Comparison of ENCODE assay signal across 9 cellular contexts in genomic region chr16:15427648-15428239, GRCh38. TPM values are rescaled to one million over a fixed set of nuclear protein-coding genes. Genes with fewer than 3 reads are reported as not detected.
A peak's percentile ranks its signal among the peaks of the same experiment; 100 is the strongest.
DNase-seq lines count a peak whose midpoint lies in the region; ATAC-seq, FAIRE-seq and TF ChIP-seq lines count a peak whose summit lies in the region.
"Had no signal": no experiment of that assay in that cellular context is flagged by ENCODE, and none has a peak within 500 bp of the region (broad histone marks: within the 10 kb centered on the region; RNA-seq: fewer than 3 reads in every experiment).

No MANE protein-coding gene starts in this region.

- TF ChIP-seq EP300 in K562 (IDR thresholded peaks at IDR 0.05; ENCODE audit: low read length): no peak

- peak; percentile 75 to 81 for TF ChIP-seq RAD21 in K562 (CRISPR knock-in tag; conservative IDR thresholded peaks at IDR 0.05 in 1 of 2, IDR thresholded peaks at IDR 0.05 in 1 of 2)

- H3K27ac ChIP-seq in K562 (ENCODE audit: extremely low read depth, low read depth, low read length): no peak overlapping the region

- no peak for TF ChIP-seq POLR2A in K562 (conservative IDR thresholded peaks at IDR 0.05)

- no peaks in the 10 kb centered on the region for H3K9me3 ChIP-seq in MG63
- no peaks in the 10 kb centered on the region for H3K9me3 ChIP-seq in K562 (replicated peaks; ENCODE audit: control insufficient read depth, insufficient read depth, low read depth, low read length)

- H3K4me1 ChIP-seq in K562 (replicated peaks in 1 of 2; ENCODE audit: control insufficient read depth in 2 of 2, insufficient read depth in 2 of 2, low read length in 2 of 2): no peaks in the 10 kb centered on the region; a peak in 1 of 5 replicates

- no TSS peak for BruUV-seq in K562 (replicated peaks; lab: Mats Ljungman, UMichigan)

- WGBS in K562 (ENCODE audit: insufficient coverage, low coverage, missing lambda C conversion rate): 1% methylated on average over 8 of the region's 8 CpGs

- DNase-seq in Daoy (ENCODE audit: low read depth) (peak; percentile 70), MG63 (peak; percentile 80), UCSD-AML1 (lab: John Stamatoyannopoulos, UW; ENCODE audit: unreplicated experiment) (peak; percentile 39), K562 (ENCODE audit: extremely low read depth in 1 of 4, low spot score in 3 of 4) (peak; percentile 31 to 76 (median 47)), immature natural killer cell (peak; percentile 32 to 52 (median 38)), GF-D8 (lab: John Stamatoyannopoulos, UW) (no peak)
- peak; percentile 23 to 39 for DNase-seq in stimulated activated CD4-positive, alpha-beta T cell treated with anti-CD3 and anti-CD28 coated beads, Interleukin-15, amount 100 ng/mL, for 48 hours (ENCODE audit: low read depth in 2 of 2)

- peaks cover 0 to 10% (median 4%) of the 10 kb centered on the region in 3 donors for H3K27me3 Mint-ChIP-seq in immature natural killer cell (ENCODE audit: low read depth in 3 of 3)

- CTCF ChIA-PET in K562 (lab: Yijun Ruan, JAX; ENCODE audit: low intra/inter-chr PET ratio): interaction anchor here (1.9 kb wide), 1 partner anchor 123 kb away, joined by 10 read pairs; no protein-coding TSS in a partner anchor

- H3K9me1 ChIP-seq in K562 (ENCODE audit: control insufficient read depth, insufficient read depth, low read length): no peaks in the 10 kb centered on the region

- H4K20me1 ChIP-seq in K562 (replicated peaks; ENCODE audit: control insufficient read depth, insufficient read depth, low read length): no peaks in the 10 kb centered on the region

- POLR2A ChIA-PET in K562 (lab: Yijun Ruan, JAX): no interaction called here

- no peaks in the 10 kb centered on the region for H3K36me3 Mint-ChIP-seq in immature natural killer cell

- H3K27me3 ChIP-seq in MG63 (no peaks in the 10 kb centered on the region; the same call in 1 of the 2 replicates), K562 (ENCODE audit: control insufficient read depth in 2 of 2, insufficient read depth in 2 of 2, low read length in 2 of 2) (peaks cover 5 to 18% of the 10 kb centered on the region in 2 experiments; a peak in 3 of 5 replicates)

- H3K27ac Mint-ChIP-seq in immature natural killer cell: peak overlapping the region in 2 of 6 donors; percentile 19 to 31

- no peak overlapping the region for H3K4me2 ChIP-seq in K562 (ENCODE audit: insufficient read depth, low read length)

- intact Hi-C loops in K562 (cut with micrococcal nuclease): loop anchor here (2.0 to 10.0 kb wide), 3 partner anchors 123 to 277 kb away; partner anchors contain the start of gene MARF1

- TF ChIP-seq CTCF in K562 (IDR thresholded peaks at IDR 0.05 in 2 of 3, conservative IDR thresholded peaks at IDR 0.05 in 1 of 3; ENCODE audit: insufficient read depth in 2 of 3, low read depth in 1 of 3, low read length in 3 of 3): peak; percentile 60 to 77 (median 66)

- H3K9me3 Mint-ChIP-seq in immature natural killer cell: no peaks in the 10 kb centered on the region

- H3K4me3 Mint-ChIP-seq in immature natural killer cell: no peak overlapping the region

- peak; percentile 96 for FAIRE-seq in K562 (lab: Jason Lieb, UNC)
- FAIRE-seq: colon had no signal

- H3K9ac ChIP-seq in K562 (ENCODE audit: insufficient read depth in 1 of 2, low read depth in 2 of 2, low read length in 2 of 2): no peak overlapping the region

- H3K79me2 ChIP-seq in K562 (ENCODE audit: control insufficient read depth, insufficient read depth, low read length): no peaks in the 10 kb centered on the region

- in situ Hi-C loops in K562 (cut with MboI): loop anchor here (10.0 kb wide), 1 partner anchor 277 kb away; no protein-coding TSS in a partner anchor

- peak; percentile 96 for ATAC-seq in K562
- ATAC-seq in GM18519 (IDR thresholded peaks at IDR 0.05; ENCODE audit: low FRiP score, unreplicated experiment): no peak

- H3K4me1 Mint-ChIP-seq in immature natural killer cell: peaks cover 0 to 2% of the 10 kb centered on the region in 2 donors

- H3K36me3 ChIP-seq in MG63: no peaks in the 10 kb centered on the region
- no peaks in the 10 kb centered on the region for H3K36me3 ChIP-seq in K562 (ENCODE audit: control insufficient read depth, insufficient read depth, low read length)

- H3K4me3 ChIP-seq in MG63 (no peak overlapping the region), K562 (no peak overlapping the region)

- peak overlapping the region; percentile 95 for H2AFZ ChIP-seq in K562 (ENCODE audit: low read depth, low read length)

TF ChIP-seq in K562, 482 proteins besides CTCF, POLR2A, EP300 and RAD21 (continues in another document):
- peak in 1 of 3 experiments; percentile 39 for TF ChIP-seq YY1 (IDR thresholded peaks at IDR 0.05; ENCODE audit: borderline replicate concordance in 1 of 3, control insufficient read depth in 1 of 3, extremely low read depth in 1 of 3, insufficient read depth in 3 of 3, insufficient read length in 1 of 3, insufficient replicate concordance in 2 of 3, low read depth in 1 of 3, low read length in 2 of 3)
- TF ChIP-seq C11orf30 (IDR thresholded peaks at IDR 0.05; ENCODE audit: low read depth): peak; percentile 73; the same call in 1 of the 2 replicates

RNA-seq across cellular contexts. Expression of gene BMERB1, which starts 6.6 kb away (rescaled TPM):
- total RNA-seq in Daoy (2014; rRNA removed; shearing (Covaris generic)): 56.1 and 64.1 TPM in 2 replicates
- total RNA-seq in MG63 (2014; rRNA removed; shearing (Covaris generic); ENCODE audit: low replicate concordance): 8.3 and 16.9 TPM in 2 replicates
- total RNA-seq in K562 (2011; cell fraction: chromatin; rRNA removed; ENCODE audit: low replicate concordance): 1.2 and 1.3 TPM in 2 replicates
- total RNA-seq in K562 (2011; cell fraction: nucleolus; rRNA removed): 0.17 and 0.53 TPM in 2 replicates
- 0.37 TPM in 1 of 2 replicates, not detected in the other for total RNA-seq in K562 (2011; cell fraction: nucleoplasm; rRNA removed)
- 1.1 and 2.9 TPM in 2 replicates for total RNA-seq in K562 (2014; rRNA removed)
- 0.47 and 1.3 TPM in 2 replicates for total RNA-seq in K562 (2014; rRNA removed; fragmentation: Illumina TruSeq; extraction: Trizol)
- total RNA-seq in K562 (2015; rRNA removed; fragmentation: Illumina TruSeq; extraction: Trizol): 0.75 and 0.94 TPM in 2 replicates
- total RNA-seq in K562 (2021): 0.98 and 1.5 TPM in 2 replicates
- polyA plus RNA-seq in K562 (2011; rRNA removed): 0.91 and 1.2 TPM in 2 replicates
- polyA plus RNA-seq in K562 (2011; cell fraction: cytosol; rRNA removed): 1.4 and 1.6 TPM in 2 replicates
- polyA plus RNA-seq in K562 (2011; cell fraction: nucleus; rRNA removed): 0.55 and 0.64 TPM in 2 replicates
- 1.6 and 1.8 TPM in 2 replicates for polyA plus RNA-seq in K562 (2012)
- polyA plus RNA-seq in K562 (2014; fragmentation: Illumina TruSeq; extraction: Trizol): 1.4 and 1.7 TPM in 2 replicates
- polyA plus RNA-seq in K562 (2014; fragmentation: Nextera tagmentation; extraction: Ambion mirVana): under 1 TPM; 0.29 to 0.31 TPM
- polyA plus RNA-seq in K562 (2014; rRNA removed): 1.3 and 1.8 TPM in 2 replicates
- polyA minus RNA-seq in K562 (2011; rRNA and poly(A)+ RNA removed): 0.25 and 0.51 TPM in 2 replicates
- polyA minus RNA-seq in K562 (2011; cell fraction: cytosol; rRNA and poly(A)+ RNA removed): 1.5 TPM in 1 of 2 replicates, not detected in the other
- polyA minus RNA-seq in K562 (2011; cell fraction: nucleus; rRNA and poly(A)+ RNA removed): 0.67 TPM in 1 of 2 replicates, not detected in the other
- 1 to 10 TPM; 1.9 to 4.4 (median 3.0) TPM for polyA plus RNA-seq in immature natural killer cell

RNA-seq across cellular contexts. Expression of gene MPV17L, which starts 32.2 kb away (rescaled TPM):
- total RNA-seq in Daoy (2014; rRNA removed; shearing (Covaris generic)): 0.09 and 0.97 TPM in 2 replicates
- 0.59 and 1.3 TPM in 2 replicates for total RNA-seq in MG63 (2014; rRNA removed; shearing (Covaris generic); ENCODE audit: low replicate concordance)
- total RNA-seq in K562 (2011; cell fraction: chromatin; rRNA removed; ENCODE audit: low replicate concordance): not detected in 2 replicates
- not detected in 2 replicates for total RNA-seq in K562 (2011; cell fraction: nucleolus; rRNA removed)
- total RNA-seq in K562 (2011; cell fraction: nucleoplasm; rRNA removed): not detected in 2 replicates
- total RNA-seq in K562 (2014; rRNA removed) (not detected in 2 replicates), K562 (2014; rRNA removed; fragmentation: Illumina TruSeq; extraction: Trizol) (not detected in 2 replicates), K562 (2015; rRNA removed; fragmentation: Illumina TruSeq; extraction: Trizol) (not detected in 2 replicates), K562 (2021) (0.11 TPM in 1 of 2 replicates, not detected in the other)
- polyA plus RNA-seq in K562 (2011; rRNA removed) (not detected in 2 replicates), K562 (2014; fragmentation: Illumina TruSeq; extraction: Trizol) (not detected in 2 replicates), K562 (2014; fragmentation: Nextera tagmentation; extraction: Ambion mirVana) (not detected), K562 (2014; rRNA removed) (not detected in 2 replicates), immature natural killer cell (under 1 TPM in 1 of 3 donors, not detected in 2; 0.17 TPM)
- not detected in 2 replicates for polyA plus RNA-seq in K562 (2011; cell fraction: cytosol; rRNA removed)
- not detected in 2 replicates for polyA plus RNA-seq in K562 (2011; cell fraction: nucleus; rRNA removed)
- 0.01 TPM in 1 of 2 replicates, not detected in the other for polyA plus RNA-seq in K562 (2012)
- polyA minus RNA-seq in K562 (2011; rRNA and poly(A)+ RNA removed): not detected in 2 replicates
- polyA minus RNA-seq in K562 (2011; cell fraction: cytosol; rRNA and poly(A)+ RNA removed): 0.18 TPM in 1 of 2 replicates, not detected in the other
- polyA minus RNA-seq in K562 (2011; cell fraction: nucleus; rRNA and poly(A)+ RNA removed): not detected in 2 replicates

RNA-seq across cellular contexts. Expression of gene NPIPA5, which starts 49.6 kb away (rescaled TPM):
- not detected in 2 replicates for total RNA-seq in Daoy (2014; rRNA removed; shearing (Covaris generic))
- total RNA-seq in MG63 (2014; rRNA removed; shearing (Covaris generic); ENCODE audit: low replicate concordance): 2.1 and 16.7 TPM in 2 replicates
- 31.1 and 34.9 TPM in 2 replicates for total RNA-seq in K562 (2011; cell fraction: chromatin; rRNA removed; ENCODE audit: low replicate concordance)
- total RNA-seq in K562 (2011; cell fraction: nucleolus; rRNA removed): 12.1 and 14.3 TPM in 2 replicates
- total RNA-seq in K562 (2011; cell fraction: nucleoplasm; rRNA removed): 15.1 and 15.8 TPM in 2 replicates
- total RNA-seq in K562 (2014; rRNA removed) (2.2 and 2.4 TPM in 2 replicates), K562 (2014; rRNA removed; fragmentation: Illumina TruSeq; extraction: Trizol) (4.7 and 6.2 TPM in 2 replicates), K562 (2015; rRNA removed; fragmentation: Illumina TruSeq; extraction: Trizol) (6.6 and 7.7 TPM in 2 replicates), K562 (2021) (4.4 and 5.2 TPM in 2 replicates)
- polyA plus RNA-seq in K562 (2011; rRNA removed) (8.6 and 10.1 TPM in 2 replicates), K562 (2014; fragmentation: Illumina TruSeq; extraction: Trizol) (10.7 and 17.0 TPM in 2 replicates), K562 (2014; fragmentation: Nextera tagmentation; extraction: Ambion mirVana) (1 to 10 TPM; 3.5 to 4.1 TPM), K562 (2014; rRNA removed) (5.5 and 5.6 TPM in 2 replicates), immature natural killer cell (1 to 10 TPM in 1 of 3 donors, not detected in 2; 1.1 TPM)
- 8.0 and 10.8 TPM in 2 replicates for polyA plus RNA-seq in K562 (2011; cell fraction: cytosol; rRNA removed)
- 56.7 and 60.3 TPM in 2 replicates for polyA plus RNA-seq in K562 (2011; cell fraction: nucleus; rRNA removed)
- 12.5 and 25.4 TPM in 2 replicates for polyA plus RNA-seq in K562 (2012)
- polyA minus RNA-seq in K562 (2011; rRNA and poly(A)+ RNA removed): 1.9 and 2.5 TPM in 2 replicates
- polyA minus RNA-seq in K562 (2011; cell fraction: cytosol; rRNA and poly(A)+ RNA removed): not detected in 2 replicates
- 1.1 and 3.3 TPM in 2 replicates for polyA minus RNA-seq in K562 (2011; cell fraction: nucleus; rRNA and poly(A)+ RNA removed)
